In genomic region chr6:147078602-147079001, GRCh38 we compare ENCODE assay signal across 1 cellular context.
TF ChIP-seq lines count a peak whose summit lies in the region.

No MANE protein-coding gene starts in this region.

TF ChIP-seq in WTC11, 78 proteins besides CTCF, POLR2A, EP300 and RAD21 (continued from another document):
- TF ChIP-seq ZNF232 (CRISPR knock-in tag; IDR thresholded peaks at IDR 0.05) (no peak), GRHL2 (CRISPR knock-in tag; IDR thresholded peaks at IDR 0.05; ENCODE audit: insufficient replicate concordance, severe bottlenecking) (no peak), TEAD4 (CRISPR knock-in tag; IDR thresholded peaks at IDR 0.05) (no peak), IRF2 (CRISPR knock-in tag; IDR thresholded peaks at IDR 0.05; ENCODE audit: borderline replicate concordance, low read depth) (no peak), FOXJ3 (CRISPR knock-in tag; IDR thresholded peaks at IDR 0.05; ENCODE audit: borderline replicate concordance) (no peak), FOXP1 (CRISPR knock-in tag; IDR thresholded peaks at IDR 0.05; ENCODE audit: borderline replicate concordance) (no peak), ZNF263 (CRISPR knock-in tag; IDR thresholded peaks at IDR 0.05; ENCODE audit: low read depth) (no peak)
